21 cellular contexts compared by ENCODE assay signal in the genomic region with DNA sequence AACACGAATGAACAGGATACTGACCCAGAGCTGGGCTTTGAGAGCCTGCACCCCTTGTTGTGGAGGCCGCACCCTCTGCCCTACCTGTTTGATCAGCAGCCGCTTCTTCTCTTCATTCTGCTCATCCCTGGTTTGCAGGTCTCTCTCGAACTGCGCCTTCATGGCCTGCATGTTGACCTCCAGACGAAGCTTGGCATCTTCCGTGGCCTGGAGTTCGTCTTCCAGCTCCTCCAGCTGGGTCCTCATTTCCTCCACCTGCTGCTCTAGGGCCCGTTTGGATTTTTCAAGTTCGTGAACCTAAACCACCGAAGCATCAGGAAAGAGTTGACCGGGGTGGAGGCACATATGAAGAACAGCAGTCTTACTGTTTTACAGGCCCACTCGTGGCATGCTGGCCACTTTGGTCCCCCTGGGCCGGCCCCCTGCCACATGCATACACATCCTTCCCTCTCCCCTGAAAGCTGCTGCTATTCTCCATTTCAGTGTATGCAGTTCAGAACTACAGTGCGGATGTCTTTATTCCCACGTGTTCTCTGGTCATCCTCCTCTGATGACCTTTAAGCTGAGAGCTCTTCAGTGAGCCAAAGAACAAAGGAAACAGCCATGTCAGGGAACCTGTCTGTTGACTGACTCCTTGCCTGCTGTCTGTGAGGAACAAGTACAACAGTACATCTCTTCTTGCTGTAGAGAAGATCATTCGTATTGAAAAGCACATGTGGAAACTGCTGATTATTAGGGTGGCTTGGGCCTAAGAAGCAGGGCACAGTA.
"Had no signal": no experiment of that assay in that cellular context is flagged by ENCODE, and none has a peak within 500 bp of the region (broad histone marks: within the 10 kb centered on the region; RNA-seq: fewer than 3 reads in every experiment).

No MANE protein-coding gene starts in this region.

- FAIRE-seq: kidney had no signal

- H3K27me3 ChIP-seq: esophagus muscularis mucosa, right atrium auricular region, tibial nerve had no signal

- ATAC-seq: activated CD4-positive, CD25-positive, alpha-beta regulatory T cell treated with anti-CD3 and anti-CD28 coated beads, Interleukin-2, amount 50 U/mL, for 24 hours; activated T-helper 17 cell treated with anti-CD3 and anti-CD28 coated beads, Interleukin-2, amount 50 U/mL, for 72 hours; natural killer cell had no signal

- H3K27me3 Mint-ChIP-seq: activated naive CD4-positive, alpha-beta T cell treated with anti-CD3 and anti-CD28 coated beads, Interleukin-2, amount 10 ng/mL, durations not matched to agents 7 days and 5 days; activated T-helper 17 cell treated with anti-CD3 and anti-CD28 coated beads, Interleukin-2, amount 50 U/mL, for 72 hours; brain; central memory CD8-positive, alpha-beta T cell; progenitor cell of endocrine pancreas had no signal

- DNase-seq: activated naive CD4-positive, alpha-beta T cell treated with anti-CD3 and anti-CD28 coated beads, Interleukin-2, amount 10 ng/mL, durations not matched to agents 7 days and 5 days; hippocampal formation; kidney; left ventricle myocardium inferior; natural killer cell; occipital lobe; stimulated activated CD4-positive, alpha-beta T cell treated with anti-CD3 and anti-CD28 coated beads, Interleukin-4, amount 100 ng/mL, for 4 hours; stimulated activated CD8-positive, alpha-beta memory T cell treated with anti-CD3 and anti-CD28 coated beads, Interleukin-4, amount 100 ng/mL, for 48 hours; stimulated activated naive CD4-positive, alpha-beta T cell treated with Interleukin-2 at 50 U/mL for 16 hours; substantia nigra; T-helper 9 cell had no signal

- H3K4me3 Mint-ChIP-seq: activated naive CD4-positive, alpha-beta T cell treated with anti-CD3 and anti-CD28 coated beads, Interleukin-2, amount 10 ng/mL, durations not matched to agents 7 days and 5 days; activated T-helper 17 cell treated with anti-CD3 and anti-CD28 coated beads, Interleukin-2, amount 50 U/mL, for 72 hours; brain; central memory CD8-positive, alpha-beta T cell; natural killer cell had no signal

- H3K9me3 ChIP-seq: esophagus muscularis mucosa, left ventricle myocardium inferior, right atrium auricular region, tibial nerve had no signal

- H3K4me3 ChIP-seq: esophagus muscularis mucosa, left ventricle myocardium inferior, right atrium auricular region, SK-N-MC, skin epidermis, tibial nerve had no signal

- H3K9me3 Mint-ChIP-seq: activated naive CD4-positive, alpha-beta T cell treated with anti-CD3 and anti-CD28 coated beads, Interleukin-2, amount 10 ng/mL, durations not matched to agents 7 days and 5 days; activated T-helper 17 cell treated with anti-CD3 and anti-CD28 coated beads, Interleukin-2, amount 50 U/mL, for 72 hours; central memory CD8-positive, alpha-beta T cell; natural killer cell had no signal

- H3K27ac ChIP-seq: esophagus muscularis mucosa, left ventricle myocardium inferior, right atrium auricular region, SK-N-MC had no signal

- H3K4me1 Mint-ChIP-seq: activated naive CD4-positive, alpha-beta T cell treated with anti-CD3 and anti-CD28 coated beads, Interleukin-2, amount 10 ng/mL, durations not matched to agents 7 days and 5 days; activated T-helper 17 cell treated with anti-CD3 and anti-CD28 coated beads, Interleukin-2, amount 50 U/mL, for 72 hours; brain; central memory CD8-positive, alpha-beta T cell had no signal

- H3K27ac Mint-ChIP-seq: activated naive CD4-positive, alpha-beta T cell treated with anti-CD3 and anti-CD28 coated beads, Interleukin-2, amount 10 ng/mL, durations not matched to agents 7 days and 5 days; activated T-helper 17 cell treated with anti-CD3 and anti-CD28 coated beads, Interleukin-2, amount 50 U/mL, for 72 hours; natural killer cell; progenitor cell of endocrine pancreas had no signal

- H3K36me3 Mint-ChIP-seq: natural killer cell had no signal

- H3K4me1 ChIP-seq: esophagus muscularis mucosa, right atrium auricular region had no signal
